Comparison of ENCODE assay signal across 28 cellular contexts in genomic region chr9:36698984-36699383, GRCh38.
"Had no signal": no experiment of that assay in that cellular context is flagged by ENCODE, and none has a peak within 500 bp of the region (broad histone marks: within the 10 kb centered on the region; RNA-seq: fewer than 3 reads in every experiment).

No MANE protein-coding gene starts in this region.

- H3K4me1 ChIP-seq: colonic mucosa, esophagus squamous epithelium, foreskin keratinocyte, gastrocnemius medialis, gastroesophageal sphincter, heart left ventricle, heart right ventricle had no signal

- H3K4me3 ChIP-seq: colonic mucosa, dorsolateral prefrontal cortex, esophagus squamous epithelium, gastrocnemius medialis, gastroesophageal sphincter, heart left ventricle, heart right ventricle, hepatocyte had no signal

- H3K27me3 ChIP-seq: colonic mucosa, gastrocnemius medialis, heart left ventricle, hepatocyte had no signal

- H3K27ac ChIP-seq: colonic mucosa, dorsolateral prefrontal cortex, epithelial cell of prostate, esophagus squamous epithelium, foreskin keratinocyte, gastrocnemius medialis, gastroesophageal sphincter, heart left ventricle, heart right ventricle, hepatocyte had no signal

- H3K9me3 ChIP-seq: colonic mucosa had no signal

- ATAC-seq: effector memory CD8-positive, alpha-beta T cell; esophagus mucosa; foreskin keratinocyte; gastrocnemius medialis; gastroesophageal sphincter; heart left ventricle; heart right ventricle had no signal

- DNase-seq: colonic mucosa; cortex of kidney; dermis blood vessel endothelial cell; dorsolateral prefrontal cortex; effector CD4-positive, alpha-beta T cell; effector CD8-positive, alpha-beta T cell; effector memory CD4-positive, alpha-beta T cell; effector memory CD8-positive, alpha-beta T cell; endodermal cell; erythroblast; esophagus squamous epithelium; foreskin fibroblast; foreskin keratinocyte; foreskin melanocyte; gastrocnemius medialis; glutamatergic neuron; head of caudate nucleus; heart left ventricle; heart right ventricle; hippocampal formation had no signal

- H3K4me2 ChIP-seq: hepatocyte had no signal

- FAIRE-seq: colon, endometrium, endothelial cell of umbilical vein, frontal cortex had no signal

- H3K36me3 ChIP-seq: colonic mucosa, esophagus squamous epithelium, gastrocnemius medialis, gastroesophageal sphincter, heart left ventricle, heart right ventricle had no signal
